Comparison of ENCODE assay signal across 22 cellular contexts in the genomic region with DNA sequence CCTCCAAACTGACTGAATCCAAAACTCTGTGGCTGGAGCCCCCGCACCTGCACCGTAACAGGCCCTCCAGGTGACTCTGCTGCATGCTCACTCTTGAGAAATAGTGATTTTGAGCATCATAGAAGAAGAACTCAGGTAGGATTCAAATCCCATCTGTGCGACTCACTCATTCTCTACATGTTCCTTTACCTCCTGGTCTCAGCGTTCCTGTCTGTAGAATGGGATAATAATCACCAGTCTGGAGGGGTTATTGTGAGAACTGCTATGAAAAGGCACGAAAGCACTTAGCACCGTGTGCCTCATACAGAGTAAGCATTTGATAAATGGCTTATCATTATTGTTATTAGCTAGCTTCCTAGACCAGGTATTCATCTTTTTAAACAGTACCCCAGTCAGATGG. TPM values are rescaled to one million over a fixed set of nuclear protein-coding genes. Genes with fewer than 3 reads are reported as not detected.
"Had no signal": no experiment of that assay in that cellular context is flagged by ENCODE, and none has a peak within 500 bp of the region (broad histone marks: within the 10 kb centered on the region; RNA-seq: fewer than 3 reads in every experiment).

No MANE protein-coding gene starts in this region.

- ATAC-seq: activated CD8-positive, alpha-beta memory T cell treated with anti-CD3 and anti-CD28 coated beads, Interleukin-2, amount 10 ng/mL, durations not matched to agents 7 days and 5 days; activated CD8-positive, alpha-beta T cell treated with anti-CD3 and anti-CD28 coated beads, Interleukin-2, amount 10 ng/mL, durations not matched to agents 7 days and 5 days; activated T-cell treated with anti-CD3 and anti-CD28 coated beads, Interleukin-2, amount 50 U/mL, for 72 hours; body of pancreas; naive thymus-derived CD4-positive, alpha-beta T cell had no signal

- H3K36me3 Mint-ChIP-seq: activated naive CD8-positive, alpha-beta T cell; mesothelial cell of epicardium had no signal

- H3K4me3 ChIP-seq: adrenal gland, body of pancreas, esophagus muscularis mucosa, hepatocyte, spleen, tibial nerve had no signal

- H3K4me3 Mint-ChIP-seq: activated CD8-positive, alpha-beta memory T cell treated with anti-CD3 and anti-CD28 coated beads, Interleukin-2, amount 10 ng/mL, durations not matched to agents 7 days and 5 days; activated CD8-positive, alpha-beta T cell treated with anti-CD3 and anti-CD28 coated beads, Interleukin-2, amount 10 ng/mL, durations not matched to agents 7 days and 5 days; activated naive CD8-positive, alpha-beta T cell; activated T-cell treated with anti-CD3 and anti-CD28 coated beads, Interleukin-2, amount 50 U/mL, for 72 hours; mesothelial cell of epicardium; naive thymus-derived CD4-positive, alpha-beta T cell had no signal

- DNase-seq: activated CD4-positive, alpha-beta T cell treated with anti-CD3 and anti-CD28 coated beads for 1 hour; activated CD4-positive, alpha-beta T cell treated with anti-CD3 and anti-CD28 coated beads, Interleukin-2, amount 50 U/mL, for 1 hour; activated CD8-positive, alpha-beta memory T cell treated with anti-CD3 and anti-CD28 coated beads, Interleukin-2, amount 10 ng/mL, durations not matched to agents 7 days and 5 days; activated CD8-positive, alpha-beta T cell treated with anti-CD3 and anti-CD28 coated beads, Interleukin-2, amount 10 ng/mL, durations not matched to agents 7 days and 5 days; activated naive CD4-positive, alpha-beta T cell; activated T-cell treated with anti-CD3 and anti-CD28 coated beads, Interleukin-2, amount 50 U/mL, for 72 hours; dermis blood vessel endothelial cell; effector CD4-positive, alpha-beta T cell; islet precursor cell; naive thymus-derived CD4-positive, alpha-beta T cell; spleen; stimulated activated naive CD4-positive, alpha-beta T cell treated with Interleukin-2 at 50 U/mL for 16 hours; T-helper 2 cell had no signal

- H3K27me3 ChIP-seq: adrenal gland, body of pancreas, esophagus muscularis mucosa, hepatocyte, spleen, tibial nerve had no signal

- H3K4me2 ChIP-seq: hepatocyte had no signal

- H3K9me3 ChIP-seq: adrenal gland, body of pancreas, esophagus muscularis mucosa, spleen, tibial nerve had no signal

- H3K27me3 Mint-ChIP-seq: activated CD8-positive, alpha-beta memory T cell treated with anti-CD3 and anti-CD28 coated beads, Interleukin-2, amount 10 ng/mL, durations not matched to agents 7 days and 5 days; activated naive CD8-positive, alpha-beta T cell; naive thymus-derived CD4-positive, alpha-beta T cell had no signal

- H2AFZ ChIP-seq: hepatocyte had no signal

- H3K27ac Mint-ChIP-seq: activated CD8-positive, alpha-beta memory T cell treated with anti-CD3 and anti-CD28 coated beads, Interleukin-2, amount 10 ng/mL, durations not matched to agents 7 days and 5 days; activated CD8-positive, alpha-beta T cell treated with anti-CD3 and anti-CD28 coated beads, Interleukin-2, amount 10 ng/mL, durations not matched to agents 7 days and 5 days; activated naive CD8-positive, alpha-beta T cell; activated T-cell treated with anti-CD3 and anti-CD28 coated beads, Interleukin-2, amount 50 U/mL, for 72 hours; mesothelial cell of epicardium; naive thymus-derived CD4-positive, alpha-beta T cell had no signal

- H3K9me3 Mint-ChIP-seq: activated T-cell treated with anti-CD3 and anti-CD28 coated beads, Interleukin-2, amount 50 U/mL, for 72 hours; mesothelial cell of epicardium; naive thymus-derived CD4-positive, alpha-beta T cell had no signal

RNA-seq across cellular contexts. Expression of a gene that starts 36.5 kb away (rescaled TPM):
- total RNA-seq: activated CD8-positive, alpha-beta T cell treated with anti-CD3 and anti-CD28 coated beads, Interleukin-2, amount 10 ng/mL, durations not matched to agents 7 days and 5 days; body of pancreas; ureter had no signal
- polyA plus RNA-seq: neural cell had no signal
